Comparison of ENCODE assay signal across 30 cellular contexts in the genomic region with DNA sequence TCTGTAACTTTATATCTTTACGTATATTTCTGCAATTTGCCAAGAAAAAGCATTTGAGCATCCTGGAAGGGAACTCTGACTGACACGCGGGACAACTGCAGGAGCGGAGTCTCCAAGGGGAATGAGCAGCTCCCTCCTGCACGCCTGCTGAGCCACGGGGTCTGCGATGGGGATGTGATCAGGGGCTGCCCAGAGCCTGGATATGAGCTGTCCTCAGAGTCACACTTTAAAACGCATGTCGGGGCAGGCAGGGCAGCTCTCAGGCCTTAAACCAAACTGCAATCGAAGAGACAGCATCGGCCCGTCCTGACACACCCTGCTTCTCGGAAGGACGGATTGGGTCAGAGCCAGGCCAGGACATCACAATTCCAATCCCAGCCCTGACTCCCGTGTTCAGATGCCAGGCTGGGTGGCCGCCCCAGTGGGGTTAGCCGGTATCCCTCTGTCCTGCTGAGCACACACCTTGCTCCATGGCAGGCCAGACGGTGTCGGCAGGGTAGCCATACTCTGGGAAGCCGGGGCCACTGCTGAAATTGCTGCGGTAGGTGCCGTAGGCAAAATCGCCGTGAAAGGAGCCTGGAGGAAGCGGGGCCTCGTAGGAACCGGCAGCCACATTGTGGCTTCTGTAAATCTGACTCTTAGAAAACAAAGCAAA.
"Had no signal": no experiment of that assay in that cellular context is flagged by ENCODE, and none has a peak within 500 bp of the region (broad histone marks: within the 10 kb centered on the region; RNA-seq: fewer than 3 reads in every experiment).

No MANE protein-coding gene starts in this region.

- H3K27me3 ChIP-seq: brain microvascular endothelial cell, dorsolateral prefrontal cortex, heart left ventricle had no signal

- ATAC-seq: activated T-cell treated with anti-CD3 and anti-CD28 coated beads, Interleukin-2, amount 50 U/mL, for 4 hours; activated T-helper 17 cell treated with anti-CD3 and anti-CD28 coated beads, Interleukin-2, amount 50 U/mL, for 72 hours; esophagus mucosa; heart left ventricle; WTC11 had no signal

- H3K4me3 ChIP-seq: coronary artery, dorsolateral prefrontal cortex, heart left ventricle had no signal

- H3K9me3 ChIP-seq: heart left ventricle had no signal

- H3K27ac Mint-ChIP-seq: activated CD4-positive, alpha-beta memory T cell treated with anti-CD3 and anti-CD28 coated beads, Interleukin-2, amount 10 ng/mL, durations not matched to agents 7 days and 5 days; activated CD4-positive, alpha-beta T cell treated with anti-CD3 and anti-CD28 coated beads, Interleukin-2, amount 10 ng/mL, durations not matched to agents 7 days and 5 days; activated naive CD8-positive, alpha-beta T cell; activated T-helper 17 cell treated with anti-CD3 and anti-CD28 coated beads, Interleukin-2, amount 50 U/mL, for 72 hours; dendritic cell treated with granulocyte-macrophage colony-stimulating factor and Interleukin-4, amounts not matched to agents 40 ng/mL and 50 ng/mL, for 4 days; endodermal cell; WTC11 had no signal

- FAIRE-seq: astrocyte, bronchial epithelial cell, frontal cortex had no signal

- H3K4me1 Mint-ChIP-seq: activated CD4-positive, alpha-beta memory T cell treated with anti-CD3 and anti-CD28 coated beads, Interleukin-2, amount 10 ng/mL, durations not matched to agents 7 days and 5 days; activated CD4-positive, alpha-beta T cell treated with anti-CD3 and anti-CD28 coated beads, Interleukin-2, amount 10 ng/mL, durations not matched to agents 7 days and 5 days; activated T-helper 17 cell treated with anti-CD3 and anti-CD28 coated beads, Interleukin-2, amount 50 U/mL, for 72 hours; central memory CD8-positive, alpha-beta T cell; endodermal cell; WTC11 had no signal

- H3K27me3 Mint-ChIP-seq: activated CD4-positive, alpha-beta memory T cell treated with anti-CD3 and anti-CD28 coated beads, Interleukin-2, amount 10 ng/mL, durations not matched to agents 7 days and 5 days; activated CD4-positive, alpha-beta T cell treated with anti-CD3 and anti-CD28 coated beads, Interleukin-2, amount 10 ng/mL, durations not matched to agents 7 days and 5 days; activated naive CD8-positive, alpha-beta T cell; activated T-helper 17 cell treated with anti-CD3 and anti-CD28 coated beads, Interleukin-2, amount 50 U/mL, for 72 hours; central memory CD8-positive, alpha-beta T cell; dendritic cell treated with granulocyte-macrophage colony-stimulating factor and Interleukin-4, amounts not matched to agents 40 ng/mL and 50 ng/mL, for 4 days had no signal

- H3K4me1 ChIP-seq: heart left ventricle had no signal

- DNase-seq: activated CD4-positive, alpha-beta memory T cell treated with anti-CD3 and anti-CD28 coated beads, Interleukin-2, amount 10 ng/mL, durations not matched to agents 7 days and 5 days; activated CD4-positive, alpha-beta T cell treated with anti-CD3 and anti-CD28 coated beads for 1 hour; activated CD4-positive, alpha-beta T cell treated with anti-CD3 and anti-CD28 coated beads for 4 hours; activated CD4-positive, alpha-beta T cell treated with anti-CD3 and anti-CD28 coated beads, Interleukin-2, amount 10 ng/mL, durations not matched to agents 7 days and 5 days; activated CD4-positive, alpha-beta T cell treated with anti-CD3 and anti-CD28 coated beads, Interleukin-2, amount 50 U/mL, for 4 hours; activated effector memory CD4-positive, alpha-beta T cell treated with Interleukin-2 at 50 U/mL for 16 hours; activated gamma-delta T cell treated with Interleukin-2 at 50 U/mL for 16 hours; activated naive CD4-positive, alpha-beta T cell treated with anti-CD3 and anti-CD28 coated beads, Interleukin-2, amount 50 U/mL, for 16 hours; activated naive CD4-positive, alpha-beta T cell treated with Interleukin-2 at 50 U/mL for 16 hours; activated T-cell treated with anti-CD3 and anti-CD28 coated beads, Interleukin-2, amount 50 U/mL, for 4 hours; amniotic stem cell; anterior cingulate cortex; brain microvascular endothelial cell; dorsolateral prefrontal cortex; effector memory CD4-positive, alpha-beta T cell; endodermal cell; foreskin fibroblast; heart left ventricle; T-helper 1 cell; T-helper 2 cell had no signal

- H3K27ac ChIP-seq: brain microvascular endothelial cell, coronary artery, dorsolateral prefrontal cortex, heart left ventricle had no signal

- H3K36me3 Mint-ChIP-seq: activated naive CD8-positive, alpha-beta T cell had no signal

- H3K9me3 Mint-ChIP-seq: activated CD4-positive, alpha-beta memory T cell treated with anti-CD3 and anti-CD28 coated beads, Interleukin-2, amount 10 ng/mL, durations not matched to agents 7 days and 5 days; activated CD4-positive, alpha-beta T cell treated with anti-CD3 and anti-CD28 coated beads, Interleukin-2, amount 10 ng/mL, durations not matched to agents 7 days and 5 days; activated T-cell treated with anti-CD3 and anti-CD28 coated beads, Interleukin-2, amount 50 U/mL, for 4 hours; activated T-helper 17 cell treated with anti-CD3 and anti-CD28 coated beads, Interleukin-2, amount 50 U/mL, for 72 hours; central memory CD8-positive, alpha-beta T cell; dendritic cell treated with granulocyte-macrophage colony-stimulating factor and Interleukin-4, amounts not matched to agents 40 ng/mL and 50 ng/mL, for 4 days; endodermal cell; WTC11 had no signal

- H3K4me3 Mint-ChIP-seq: activated CD4-positive, alpha-beta memory T cell treated with anti-CD3 and anti-CD28 coated beads, Interleukin-2, amount 10 ng/mL, durations not matched to agents 7 days and 5 days; activated CD4-positive, alpha-beta T cell treated with anti-CD3 and anti-CD28 coated beads, Interleukin-2, amount 10 ng/mL, durations not matched to agents 7 days and 5 days; activated naive CD8-positive, alpha-beta T cell; activated T-cell treated with anti-CD3 and anti-CD28 coated beads, Interleukin-2, amount 50 U/mL, for 4 hours; activated T-helper 17 cell treated with anti-CD3 and anti-CD28 coated beads, Interleukin-2, amount 50 U/mL, for 72 hours; central memory CD8-positive, alpha-beta T cell; dendritic cell treated with granulocyte-macrophage colony-stimulating factor and Interleukin-4, amounts not matched to agents 40 ng/mL and 50 ng/mL, for 4 days; endodermal cell; WTC11 had no signal
